17 cellular contexts compared by ENCODE assay signal in genomic region chr1:85295654-85296053, GRCh38. TPM values are rescaled to one million over a fixed set of nuclear protein-coding genes. Genes with fewer than 3 reads are reported as not detected.
DNase-seq lines count a peak whose midpoint lies in the region; ATAC-seq and TF ChIP-seq lines count a peak whose summit lies in the region.
"Had no signal": no experiment of that assay in that cellular context is flagged by ENCODE, and none has a peak within 500 bp of the region (broad histone marks: within the 10 kb centered on the region; RNA-seq: fewer than 3 reads in every experiment).

No MANE protein-coding gene starts in this region.

- H3K27ac ChIP-seq in mammary epithelial cell (ENCODE audit: insufficient read depth, low read depth, low read length) (peak overlapping the region; percentile 82), breast epithelium (no peak overlapping the region)
- H3K27ac ChIP-seq: Peyer's patch had no signal

- CTCF ChIA-PET in mammary epithelial cell (lab: Charles Lee; ENCODE audit: low non-redundant PET), result no interaction called here

- no peaks in the 10 kb centered on the region for H4K20me1 ChIP-seq in mammary epithelial cell (ENCODE audit: insufficient read depth, low read length)

- BruUV-seq in mammary epithelial cell (replicated peaks; lab: Mats Ljungman, UMichigan), result no TSS peak

- H3K9me3 ChIP-seq in mammary epithelial cell (replicated peaks; ENCODE audit: insufficient read depth, low read length), result no peaks in the 10 kb centered on the region
- H3K9me3 ChIP-seq in breast epithelium, result no peaks in the 10 kb centered on the region
- no peaks in the 10 kb centered on the region for H3K9me3 ChIP-seq in T-helper 17 cell (ENCODE audit: control insufficient read depth, low read length, poor library complexity, severe bottlenecking)
- H3K9me3 ChIP-seq: MG63, Peyer's patch had no signal

- no peak overlapping the region for H3K27ac Mint-ChIP-seq in T-helper 17 cell

- H3K36me3 Mint-ChIP-seq in T-helper 17 cell (ENCODE audit: low read depth), result peaks cover 2% of the 10 kb centered on the region
- H3K36me3 Mint-ChIP-seq: CD14-positive monocyte had no signal

- H3K4me3 ChIP-seq in mammary epithelial cell (replicated peaks in 1 of 3; ENCODE audit: insufficient read depth in 1 of 3, low read depth in 2 of 3, low read length in 3 of 3) (no peak overlapping the region), breast epithelium (no peak overlapping the region)
- H3K4me3 ChIP-seq: K562, MG63, Peyer's patch had no signal

- H3K27me3 ChIP-seq in mammary epithelial cell (ENCODE audit: insufficient read depth, low read length), result no peaks in the 10 kb centered on the region
- no peaks in the 10 kb centered on the region for H3K27me3 ChIP-seq in breast epithelium
- H3K27me3 ChIP-seq: MG63, Peyer's patch had no signal

- H3K4me1 ChIP-seq in mammary epithelial cell (ENCODE audit: insufficient read depth, low read length) (peaks cover 68% of the 10 kb centered on the region), breast epithelium (no peaks in the 10 kb centered on the region)

- intact Hi-C loops in mammary epithelial cell (cut with micrococcal nuclease) (no loop called here), breast epithelium (cut with DNase I; ENCODE audit: low total_unique reads) (no loop called here), left ventricle myocardium superior (cut with micrococcal nuclease) (no loop called here)

- H3K27me3 Mint-ChIP-seq in T-helper 17 cell, result peaks cover 38% of the 10 kb centered on the region

- H3K79me2 ChIP-seq in mammary epithelial cell (ENCODE audit: insufficient read depth, low read length), result no peaks in the 10 kb centered on the region

- TF ChIP-seq POLR2A in breast epithelium (IDR thresholded peaks at IDR 0.05), result no peak

- peak overlapping the region; percentile 59 for H3K4me2 ChIP-seq in mammary epithelial cell (ENCODE audit: insufficient read depth, low read depth, low read length)

- H3K4me1 Mint-ChIP-seq in T-helper 17 cell, result peaks cover 13% of the 10 kb centered on the region
- H3K4me1 Mint-ChIP-seq: CD14-positive monocyte had no signal

- WGBS in mammary epithelial cell (ENCODE audit: low coverage, missing lambda C conversion rate), result 77% methylated on average over 4 of the region's 4 CpGs

- in situ Hi-C loops in mammary epithelial cell (cut with MboI; ENCODE audit: low sequenced_read_pairs in 2 of 2), result no loop called here

- DNase-seq in mammary epithelial cell, result no peak
- no peak for DNase-seq in breast epithelium (ENCODE audit: low spot score in 2 of 2)
- DNase-seq in dermis blood vessel endothelial cell, result peak; percentile 45
- peak; percentile 32 for DNase-seq in kidney tubule cell (ENCODE audit: low spot score)
- no peak for DNase-seq in left ventricle myocardium superior
- DNase-seq in T-helper 17 cell, result no peak
- no peak for DNase-seq in glomerular visceral epithelial cell (ENCODE audit: extremely low spot score)
- DNase-seq: DMS79, NCI-H1417 treated with DMSO at 0.1 percent for 48 hours, NCI-H187, NCI-H446 treated with DMSO at 0.1 percent for 48 hours, Peyer's patch, Right ventricle myocardium superior had no signal

- dilution Hi-C loops in mammary epithelial cell (cut with HindIII; ENCODE audit: low sequenced_read_pairs), result no loop called here

- H2AFZ ChIP-seq in mammary epithelial cell (ENCODE audit: low read depth, low read length), result peak overlapping the region; percentile 37

- no peak overlapping the region for H3K9ac ChIP-seq in mammary epithelial cell (ENCODE audit: insufficient read depth, low read length)

- ATAC-seq in left ventricle myocardium superior (no peak), T-helper 17 cell (no peak), GM18861 (IDR thresholded peaks at IDR 0.05; ENCODE audit: unreplicated experiment) (no peak)
- ATAC-seq: K562 had no signal

- no peak overlapping the region for H3K4me3 Mint-ChIP-seq in T-helper 17 cell
- H3K4me3 Mint-ChIP-seq: CD14-positive monocyte had no signal

- H3K36me3 ChIP-seq in mammary epithelial cell (ENCODE audit: insufficient read depth, low read length) (no peaks in the 10 kb centered on the region), breast epithelium (no peaks in the 10 kb centered on the region)
- H3K36me3 ChIP-seq: MG63, Peyer's patch had no signal

- no peak for TF ChIP-seq CTCF in mammary epithelial cell (conservative IDR thresholded peaks at IDR 0.05 in 1 of 2, IDR thresholded peaks at IDR 0.05 in 1 of 2; ENCODE audit: extremely low read depth in 1 of 2, insufficient read depth in 1 of 2, low read depth in 1 of 2, low read length in 2 of 2)
- TF ChIP-seq CTCF in breast epithelium (IDR thresholded peaks at IDR 0.05), result no peak

RNA-seq across cellular contexts. Expression of gene BCL10, which starts 19.2 kb away (rescaled TPM):
- total RNA-seq in mammary epithelial cell, result 10 to 100 TPM; 27.7 to 61.5 TPM
- 16.5 TPM for polyA plus RNA-seq in mammary epithelial cell
- polyA minus RNA-seq in mammary epithelial cell, result 29.0 TPM
- total RNA-seq in breast epithelium, result 10 to 100 TPM; 16.5 to 23.6 (median 17.7) TPM
- total RNA-seq in dermis blood vessel endothelial cell, result 58.4 and 77.9 TPM in 2 replicates
- total RNA-seq in left ventricle myocardium superior, result 8.4 TPM
- total RNA-seq in T-helper 17 cell, result 10 to 100 TPM; 49.8 to 51.9 TPM

RNA-seq across cellular contexts. Expression of gene C1orf52, which starts 36.2 kb away (rescaled TPM):
- total RNA-seq in mammary epithelial cell (10 to 100 TPM; 13.7 to 25.7 TPM), breast epithelium (10 to 100 TPM; 11.6 to 21.6 (median 15.0) TPM), dermis blood vessel endothelial cell (24.2 and 24.5 TPM in 2 replicates), left ventricle myocardium superior (18.7 TPM), T-helper 17 cell (10 to 100 TPM; 51.5 to 51.7 TPM)
- 15.1 TPM for polyA plus RNA-seq in mammary epithelial cell
- 4.8 TPM for polyA minus RNA-seq in mammary epithelial cell

Comparison
In these comparisons a context has a peak if more than half of its experiments do, and no peak if none do; other contexts are left out.
1. DNase-seq: peak in dermis blood vessel endothelial cell (single experiment) and kidney tubule cell (single experiment); none in mammary epithelial cell (single experiment), breast epithelium (0 of 2), left ventricle myocardium superior (single experiment), T-helper 17 cell (0 of 3) and glomerular visceral epithelial cell (single experiment).